Comparison of ENCODE assay signal across 8 cellular contexts in genomic region chr10:6200588-6201510, GRCh38. TPM values are rescaled to one million over a fixed set of nuclear protein-coding genes. Genes with fewer than 3 reads are reported as not detected.
A peak's percentile ranks its signal among the peaks of the same experiment; 100 is the strongest.
DNase-seq lines count a peak whose midpoint lies in the region; ATAC-seq and TF ChIP-seq lines count a peak whose summit lies in the region.

No MANE protein-coding gene starts in this region.

- peaks cover 40% of the 10 kb centered on the region for H3K4me1 Mint-ChIP-seq in activated CD4-positive, alpha-beta T cell treated with anti-CD3 and anti-CD28 coated beads for 36 hours

- H3K79me2 ChIP-seq in SU-DHL-6 (ENCODE audit: insufficient read depth, low read length) = peaks cover 22% of the 10 kb centered on the region

- H3K4me1 ChIP-seq in left lung = peaks cover 14 to 74% of the 10 kb centered on the region in 2 donors

- H3K27ac ChIP-seq in SU-DHL-6 (ENCODE audit: low read depth, low read length) = peak overlapping the region; percentile 66
- H3K27ac ChIP-seq in left lung = peak overlapping the region; percentile 36 to 96

- no peaks in the 10 kb centered on the region for H3K9me2 ChIP-seq in SU-DHL-6 (replicated peaks; ENCODE audit: insufficient read depth, low read length)

- H3K27me3 ChIP-seq in SU-DHL-6 (ENCODE audit: low read length) (no peaks in the 10 kb centered on the region), left lung (no peaks in the 10 kb centered on the region)

- peak overlapping the region; percentile 96 for H3K4me2 ChIP-seq in SU-DHL-6 (ENCODE audit: low read depth, low read length, poor library complexity, severe bottlenecking)

- POLR2A ChIA-PET in activated CD4-positive, alpha-beta T cell treated with anti-CD3 and anti-CD28 coated beads for 36 hours (lab: Charles Lee) = interaction anchor here (0.6 to 2.2 kb wide), 3 partner anchors 14 to 205 kb away, joined by 3 to 11 read pairs (median 4); no protein-coding TSS in a partner anchor

- peak overlapping the region; percentile 89 for H3K4me3 Mint-ChIP-seq in activated CD4-positive, alpha-beta T cell treated with anti-CD3 and anti-CD28 coated beads for 36 hours

- H4K20me1 ChIP-seq in SU-DHL-6 (ENCODE audit: low read depth, low read length) = peaks cover 4% of the 10 kb centered on the region; the same call in 1 of the 2 replicates

- H3K27ac Mint-ChIP-seq in activated CD4-positive, alpha-beta T cell treated with anti-CD3 and anti-CD28 coated beads for 36 hours = peak overlapping the region; percentile 84

- peak overlapping the region; percentile 43 for H2AFZ ChIP-seq in SU-DHL-6 (ENCODE audit: low read depth, low read length, severe bottlenecking)

- intact Hi-C loops in activated CD4-positive, alpha-beta T cell treated with anti-CD3 and anti-CD28 coated beads for 36 hours (cut with DNase I, micrococcal nuclease) = loop anchor here (1.0 to 10.0 kb wide), 13 partner anchors 28 to 1851 kb away; partner anchors contain the start of genes GATA3 (in 1 of the 2), IL2RA (in 1 of the 2), PRKCQ (in 1 of the 2) and RBM17 (in 1 of the 2)
- intact Hi-C loops in left lung (cut with DNase I) = loop anchor here in 1 of 2 donors (5.0 kb wide), 1 partner anchor 201 kb away; no protein-coding TSS in a partner anchor

- no peaks in the 10 kb centered on the region for H3K27me3 Mint-ChIP-seq in activated CD4-positive, alpha-beta T cell treated with anti-CD3 and anti-CD28 coated beads for 36 hours

- peak; percentile 1 for ATAC-seq in activated CD4-positive, alpha-beta T cell treated with anti-CD3 and anti-CD28 coated beads for 36 hours
- ATAC-seq in left lung (no peak), HG03457 (IDR thresholded peaks at IDR 0.05; ENCODE audit: unreplicated experiment) (no peak)

- peak overlapping the region; percentile 79 for H3K9ac ChIP-seq in SU-DHL-6 (ENCODE audit: low read length)

- H3K9me3 ChIP-seq in SU-DHL-6 (ENCODE audit: insufficient read depth, low read length) (no peaks in the 10 kb centered on the region), left lung (no peaks in the 10 kb centered on the region)

- H3K36me3 Mint-ChIP-seq in activated CD4-positive, alpha-beta T cell treated with anti-CD3 and anti-CD28 coated beads for 36 hours (ENCODE audit: low read depth) = peaks cover 19% of the 10 kb centered on the region

- peak; percentile 68 for DNase-seq in activated CD4-positive, alpha-beta T cell treated with anti-CD3 and anti-CD28 coated beads for 36 hours
- DNase-seq in activated CD4-positive, alpha-beta T cell treated with anti-CD3 and anti-CD28 coated beads for 1 hour = no peak
- DNase-seq in cardiac fibroblast (ENCODE audit: low read depth in 2 of 2) (peak in 1 of 2 donors; percentile 39), left lung (peak; percentile 60 to 87), RKO (ENCODE audit: low spot score) (no peak)
- peak; percentile 23 to 67 (median 50) for DNase-seq in stimulated activated naive CD4-positive, alpha-beta T cell (lab: John Stamatoyannopoulos, UW)

- TF ChIP-seq CTCF in SU-DHL-6 (IDR thresholded peaks at IDR 0.05; ENCODE audit: insufficient read depth, low read length, poor library complexity, severe bottlenecking) (no peak), cardiac fibroblast (IDR thresholded peaks at IDR 0.05; ENCODE audit: low read depth, low read length) (no peak), left lung (IDR thresholded peaks at IDR 0.05) (no peak)

- CTCF ChIA-PET in activated CD4-positive, alpha-beta T cell treated with anti-CD3 and anti-CD28 coated beads for 36 hours (lab: Charles Lee) = interaction anchor here (0.6 to 4.8 kb wide), 13 partner anchors 14 to 330 kb away, joined by 3 to 77 read pairs (median 5); no protein-coding TSS in a partner anchor

- H3F3A ChIP-seq in SU-DHL-6 (ENCODE audit: insufficient read depth) = peaks cover 16% of the 10 kb centered on the region

- no peaks in the 10 kb centered on the region for H3K9me3 Mint-ChIP-seq in activated CD4-positive, alpha-beta T cell treated with anti-CD3 and anti-CD28 coated beads for 36 hours (ENCODE audit: low read depth)

- H3K36me3 ChIP-seq in SU-DHL-6 (ENCODE audit: low read length) = no peaks in the 10 kb centered on the region
- H3K36me3 ChIP-seq in left lung = peaks cover 0 to 4% of the 10 kb centered on the region in 2 donors

- H3K4me3 ChIP-seq in SU-DHL-6 (ENCODE audit: insufficient read depth, low read length, poor library complexity, severe bottlenecking) (peak overlapping the region; percentile 56), cardiac fibroblast (replicated peaks in 1 of 2; ENCODE audit: low read depth in 2 of 2, low read length in 2 of 2) (peak overlapping the region; percentile 47 to 57), left lung (peak overlapping the region; percentile 66 to 94)

RNA-seq across cellular contexts. Expression of gene PFKFB3, which starts 1.9 kb away (rescaled TPM):
- 100 to 1,000 TPM; 133 to 183 TPM for total RNA-seq in activated CD4-positive, alpha-beta T cell treated with anti-CD3 and anti-CD28 coated beads for 36 hours
- 100 to 1,000 TPM in 1 of 2 donors, 10 to 100 TPM in 1; 41.8 to 120 TPM for total RNA-seq in left lung

Comparison
In these comparisons a context has a peak if more than half of its experiments do, and no peak if none do; other contexts are left out.
1. DNase-seq: peak in activated CD4-positive, alpha-beta T cell treated with anti-CD3 and anti-CD28 coated beads for 36 hours (single experiment), left lung (2 of 2) and stimulated activated naive CD4-positive, alpha-beta T cell (6 of 6); none in activated CD4-positive, alpha-beta T cell treated with anti-CD3 and anti-CD28 coated beads for 1 hour (single experiment) and RKO (single experiment).
2. Peak in every context shown above with its lines, with median percentiles within 50 percentile points of each other: H3K4me3 ChIP-seq.